Comparison of ENCODE assay signal across 8 cellular contexts in the genomic region with DNA sequence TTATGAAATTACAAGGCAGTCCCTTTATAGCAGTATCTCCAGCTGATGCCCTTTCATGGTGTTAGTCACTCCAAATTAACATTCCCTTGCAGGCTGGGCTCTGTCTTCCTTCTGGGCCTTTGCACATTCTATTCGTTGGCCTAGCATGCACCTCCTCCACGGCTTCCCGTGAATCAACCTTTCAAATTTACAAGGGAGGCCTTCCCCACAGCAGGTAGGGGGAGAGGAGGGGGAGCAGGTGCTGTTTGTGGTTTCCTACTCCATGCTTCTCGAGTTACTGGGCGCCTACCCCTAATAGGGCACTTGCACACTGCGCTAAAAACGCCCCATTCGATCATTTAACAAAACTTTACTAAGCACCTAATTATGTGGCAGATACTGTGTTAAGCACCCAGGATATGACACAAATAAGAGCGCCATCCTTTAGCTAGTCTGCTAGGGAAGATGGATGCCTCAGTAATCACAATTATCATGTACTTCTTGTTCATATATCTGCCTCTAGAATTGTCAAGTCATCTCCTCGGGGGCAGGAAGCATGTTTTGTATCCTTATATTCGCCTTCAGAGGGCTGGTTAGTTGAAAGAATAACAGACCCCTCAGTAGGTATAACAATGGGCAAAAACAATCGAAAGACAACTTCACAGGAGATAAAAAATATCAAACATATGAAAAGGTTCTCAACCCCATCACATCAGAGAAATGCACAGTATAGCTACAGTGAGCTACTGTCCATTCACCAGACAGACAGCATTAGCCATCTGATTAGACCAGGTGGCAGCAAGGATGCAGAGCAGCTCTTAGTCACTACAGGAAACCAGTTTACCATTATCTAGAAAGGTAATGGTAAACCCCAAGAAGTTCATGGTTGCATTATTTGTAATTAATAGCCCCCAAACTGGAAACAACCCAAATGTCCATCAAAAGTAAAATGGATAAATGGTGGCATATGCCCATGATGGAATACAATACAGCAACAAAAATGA. TPM values are rescaled to one million over a fixed set of nuclear protein-coding genes. Genes with fewer than 3 reads are reported as not detected.
DNase-seq lines count a peak whose midpoint lies in the region; ATAC-seq and TF ChIP-seq lines count a peak whose summit lies in the region.

No MANE protein-coding gene starts in this region.

- H3K36me3 ChIP-seq in GM23248 (ENCODE audit: low read depth) (no peaks in the 10 kb centered on the region), adipocyte (ENCODE audit: control insufficient read depth, insufficient read depth, low read length, severe bottlenecking) (peaks cover 4% of the 10 kb centered on the region), thoracic aorta (no peaks in the 10 kb centered on the region)

- H3K79me2 ChIP-seq in GM23248 (ENCODE audit: insufficient read depth) = peaks cover 89% of the 10 kb centered on the region

- no peaks in the 10 kb centered on the region for H3K27me3 Mint-ChIP-seq in mesothelial cell of epicardium (ENCODE audit: low read depth)

- no peak overlapping the region for H2AFZ ChIP-seq in GM23248

- H4K20me1 ChIP-seq in GM23248 (ENCODE audit: insufficient read depth) = peaks cover 13% of the 10 kb centered on the region; the same call in 1 of the 2 replicates

- H3K9me3 Mint-ChIP-seq in mesothelial cell of epicardium = no peaks in the 10 kb centered on the region

- ATAC-seq in thoracic aorta (ENCODE audit: insufficient number of reproducible peaks, low FRiP score, low read depth) = no peak
- ATAC-seq in GM18873 (IDR thresholded peaks at IDR 0.05; ENCODE audit: low FRiP score, unreplicated experiment) = no peak

- H3K36me3 Mint-ChIP-seq in mesothelial cell of epicardium = no peaks in the 10 kb centered on the region

- peaks cover 18% of the 10 kb centered on the region for H3K4me1 ChIP-seq in GM23248 (ENCODE audit: insufficient read depth)
- peaks cover 22% of the 10 kb centered on the region for H3K4me1 ChIP-seq in adipocyte (ENCODE audit: control insufficient read depth, insufficient read depth, low read length)
- H3K4me1 ChIP-seq in thoracic aorta (ENCODE audit: control insufficient read depth in 1 of 2, low read depth in 2 of 2) = peaks cover 25 to 28% of the 10 kb centered on the region in 2 donors

- peak overlapping the region; percentile 86 for H3K4me3 Mint-ChIP-seq in mesothelial cell of epicardium

- no peaks in the 10 kb centered on the region for H3K27me3 ChIP-seq in GM23248 (replicated peaks; ENCODE audit: insufficient read depth)
- no peaks in the 10 kb centered on the region for H3K27me3 ChIP-seq in adipocyte (replicated peaks; ENCODE audit: control insufficient read depth, insufficient read depth, low read length)
- no peaks in the 10 kb centered on the region for H3K27me3 ChIP-seq in thoracic aorta (replicated peaks; ENCODE audit: insufficient read depth)

- TF ChIP-seq CTCF in mesothelial cell of epicardium (IDR thresholded peaks at IDR 0.05; ENCODE audit: unreplicated experiment) (no peak), thoracic aorta (IDR thresholded peaks at IDR 0.05) (no peak)

- H3K9ac ChIP-seq in GM23248 = no peak overlapping the region
- H3K9ac ChIP-seq in adipocyte (ENCODE audit: low read length) = peak overlapping the region; percentile 88

- DNase-seq in GM23248 (peak; percentile 51), RPMI8226 (peak; percentile 69), adipocyte (ENCODE audit: low read depth) (peak; percentile 19), mesothelial cell of epicardium (ENCODE audit: low spot score in 2 of 2, unreplicated experiment in 2 of 2) (no peak), thoracic aorta (ENCODE audit: low spot score) (no peak), 8988T (no peak), GF-D8 (lab: John Stamatoyannopoulos, UW) (no peak)

- H3K4me2 ChIP-seq in GM23248 (ENCODE audit: unreplicated experiment) = peak overlapping the region; percentile 87

- in situ Hi-C loops in GM23248 (cut with MboI) = no loop called here

- H3K4me3 ChIP-seq in GM23248 (peak overlapping the region; percentile 89; the same call in 1 of the 2 replicates), adipocyte (ENCODE audit: low read length) (peak overlapping the region; percentile 86), thoracic aorta (peak overlapping the region; percentile 99)

- no peaks in the 10 kb centered on the region for H3K9me3 ChIP-seq in GM23248 (ENCODE audit: low read depth)
- no peaks in the 10 kb centered on the region for H3K9me3 ChIP-seq in adipocyte (ENCODE audit: control insufficient read depth, low read length)
- H3K9me3 ChIP-seq in thoracic aorta = no peaks in the 10 kb centered on the region

- H3F3A ChIP-seq in GM23248 (ENCODE audit: insufficient read depth) = peaks cover 45% of the 10 kb centered on the region

- WGBS in GM23248 (ENCODE audit: low coverage in 1 of 2, low lambda C conversion rate in 2 of 2, missing lambda C conversion rate in 2 of 2), 2 experiments = 86 to 87% methylated on average over 12 of the region's 12 CpGs

- peaks cover 39% of the 10 kb centered on the region for H3K4me1 Mint-ChIP-seq in mesothelial cell of epicardium

- H3K27ac Mint-ChIP-seq in mesothelial cell of epicardium = peak overlapping the region; percentile 98

- H3K27ac ChIP-seq in GM23248 (peak overlapping the region; percentile 96), thoracic aorta (peak overlapping the region; percentile 96 to 98)

- no peaks in the 10 kb centered on the region for H3K9me2 ChIP-seq in GM23248 (ENCODE audit: insufficient read depth)

RNA-seq across cellular contexts. Expression of a gene that starts 1.7 kb away (rescaled TPM):
- total RNA-seq in GM23248 (2014; rRNA removed; shearing (Covaris generic)) = 71.3 and 84.6 TPM in 2 replicates
- 61.2 and 61.3 TPM in 2 replicates for polyA plus RNA-seq in GM23248 (2016; fragmentation: Nextera tagmentation; extraction: Ambion mirVana)
- total RNA-seq in mesothelial cell of epicardium = 224 to 232 TPM (median 229 TPM) in 3 replicates
- total RNA-seq in thoracic aorta = 100 to 1,000 TPM in 1 of 2 donors, 10 to 100 TPM in 1; 86.1 to 149 TPM

RNA-seq across cellular contexts. Expression of a gene that starts 42.1 kb away (rescaled TPM):
- total RNA-seq in GM23248 (2014; rRNA removed; shearing (Covaris generic)) = not detected in 2 replicates
- polyA plus RNA-seq in GM23248 (2016; fragmentation: Nextera tagmentation; extraction: Ambion mirVana) = not detected in 2 replicates
- total RNA-seq in mesothelial cell of epicardium (0.31 to 0.58 TPM (median 0.45 TPM) in 3 replicates), thoracic aorta (not detected)

RNA-seq across cellular contexts. Expression of a gene that starts 51.2 kb away (rescaled TPM):
- total RNA-seq in GM23248 (2014; rRNA removed; shearing (Covaris generic)) = 31.9 and 37.9 TPM in 2 replicates
- 5.7 and 7.8 TPM in 2 replicates for polyA plus RNA-seq in GM23248 (2016; fragmentation: Nextera tagmentation; extraction: Ambion mirVana)
- total RNA-seq in mesothelial cell of epicardium (56.8 to 60.1 TPM (median 57.6 TPM) in 3 replicates), thoracic aorta (10 to 100 TPM; 28.4 to 49.5 TPM)

Comparison
In these comparisons a context has a peak if more than half of its experiments do, and no peak if none do; other contexts are left out.
1. DNase-seq: peak in GM23248 (single experiment), RPMI8226 (single experiment) and adipocyte (single experiment); none in mesothelial cell of epicardium (0 of 2), thoracic aorta (single experiment), 8988T (single experiment) and GF-D8 (single experiment).
2. Peak in every context shown above with its lines, with median percentiles within 50 percentile points of each other: H3K4me3 ChIP-seq.